In the genomic region with DNA sequence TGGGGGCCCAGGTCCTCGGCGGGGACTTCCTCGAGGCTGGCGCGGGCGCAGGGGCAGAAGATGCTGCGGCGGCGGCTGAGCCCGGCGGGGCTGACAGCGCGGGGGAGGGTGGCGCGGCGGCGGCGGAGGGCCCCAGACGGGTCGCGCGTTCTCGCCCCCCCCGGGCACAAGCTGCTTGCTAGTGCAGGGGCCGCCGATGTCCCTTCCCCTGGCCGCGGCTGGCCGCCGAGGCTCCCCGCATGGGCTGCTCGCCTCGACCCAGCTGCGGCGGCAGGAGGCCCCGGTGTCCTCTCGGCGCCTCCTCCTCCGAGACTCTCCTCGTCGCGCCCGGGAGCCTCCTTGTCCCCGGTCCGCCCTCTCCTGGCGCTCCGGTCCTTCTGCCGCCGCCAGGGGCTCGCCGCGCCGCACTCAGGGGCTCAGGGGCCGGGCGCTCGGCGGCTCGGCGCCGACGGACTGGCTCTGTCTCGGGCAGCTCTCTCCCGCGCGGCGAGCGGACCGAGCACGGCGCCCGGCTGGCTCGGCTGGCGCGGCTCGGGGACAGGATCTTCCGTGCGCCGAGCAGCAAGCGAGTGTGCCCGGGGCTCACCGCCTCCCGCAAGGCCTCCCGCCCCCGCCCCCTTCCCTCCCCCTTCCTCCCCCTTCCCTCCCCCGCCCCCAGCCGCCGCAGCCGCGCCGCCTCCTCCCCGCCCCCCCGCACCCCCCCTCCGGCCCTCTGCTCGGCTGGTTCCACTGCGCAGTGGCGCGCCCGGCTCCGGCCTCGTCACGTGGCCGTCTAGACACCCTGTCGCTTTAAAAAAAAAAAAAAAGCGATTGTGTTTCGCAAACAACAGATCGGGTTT, we compare ENCODE assay signal across 8 cellular contexts. TPM values are rescaled to one million over a fixed set of nuclear protein-coding genes. Genes with fewer than 3 reads are reported as not detected.
A peak's percentile ranks its signal among the peaks of the same experiment; 100 is the strongest.
DNase-seq lines count a peak whose midpoint lies in the region; ATAC-seq and TF ChIP-seq lines count a peak whose summit lies in the region.

No MANE protein-coding gene starts in this region.

- peaks cover 23% of the 10 kb centered on the region for H3K4me1 Mint-ChIP-seq in activated T-helper 17 cell treated with anti-CD3 and anti-CD28 coated beads, Interleukin-2, amount 50 U/mL, for 72 hours
- peaks cover 30 to 55% (median 47%) of the 10 kb centered on the region in 4 donors for H3K4me1 Mint-ChIP-seq in naive thymus-derived CD8-positive, alpha-beta T cell
- H3K4me1 Mint-ChIP-seq in stimulated activated naive CD8-positive, alpha-beta T cell treated with anti-CD3 and anti-CD28 coated beads, Interleukin-15, amount 100 ng/mL, for 72 hours: peaks cover 35% of the 10 kb centered on the region

- DNase-seq in DMS79 (lab: John Stamatoyannopoulos, UW) (peak; percentile 73), KG1 (lab: John Stamatoyannopoulos, UW) (peak; percentile 74), RKO (ENCODE audit: low spot score) (peak; percentile 89), fibroblast of lung (ENCODE audit: low read depth in 2 of 2) (peak; percentile 89 to 91)
- DNase-seq in naive thymus-derived CD8-positive, alpha-beta T cell: peak; percentile 61 to 89 (median 66)
- peak; percentile 79 to 81 for DNase-seq in stimulated activated naive CD8-positive, alpha-beta T cell treated with anti-CD3 and anti-CD28 coated beads, Interleukin-15, amount 100 ng/mL, for 72 hours

- H2AFZ ChIP-seq in fibroblast of lung (ENCODE audit: low read length): no peak overlapping the region

- peaks cover 20% of the 10 kb centered on the region for H3K4me1 ChIP-seq in fibroblast of lung (ENCODE audit: control insufficient read depth, extremely low read depth, insufficient read depth, low read length)

- peak overlapping the region; percentile 94 for H3K27ac ChIP-seq in fibroblast of lung (ENCODE audit: insufficient read depth, low read length)

- H3K27me3 ChIP-seq in fibroblast of lung (ENCODE audit: control insufficient read depth, insufficient read depth, low read length): no peaks in the 10 kb centered on the region

- H3K4me2 ChIP-seq in fibroblast of lung (ENCODE audit: extremely low read depth, insufficient read depth, low read length): peak overlapping the region; percentile 82

- H3K36me3 Mint-ChIP-seq in activated T-helper 17 cell treated with anti-CD3 and anti-CD28 coated beads, Interleukin-2, amount 50 U/mL, for 72 hours (ENCODE audit: low read depth): peaks cover 39% of the 10 kb centered on the region
- peaks cover 0 to 4% (median 2%) of the 10 kb centered on the region in 3 donors for H3K36me3 Mint-ChIP-seq in naive thymus-derived CD8-positive, alpha-beta T cell

- peak overlapping the region; percentile 64 to 96 (median 80) for H3K4me3 ChIP-seq in fibroblast of lung (replicated peaks in 1 of 4; ENCODE audit: control extremely low read depth in 1 of 4, insufficient read depth in 1 of 4, low read depth in 3 of 4, low read length in 4 of 4)

- peak overlapping the region; percentile 99 for H3K4me3 Mint-ChIP-seq in activated T-helper 17 cell treated with anti-CD3 and anti-CD28 coated beads, Interleukin-2, amount 50 U/mL, for 72 hours
- H3K4me3 Mint-ChIP-seq in naive thymus-derived CD8-positive, alpha-beta T cell: peak overlapping the region; percentile 86 to 97 (median 94)
- H3K4me3 Mint-ChIP-seq in stimulated activated naive CD8-positive, alpha-beta T cell treated with anti-CD3 and anti-CD28 coated beads, Interleukin-15, amount 100 ng/mL, for 72 hours: peak overlapping the region; percentile 94 to 99

- H3K27me3 Mint-ChIP-seq in activated T-helper 17 cell treated with anti-CD3 and anti-CD28 coated beads, Interleukin-2, amount 50 U/mL, for 72 hours: no peaks in the 10 kb centered on the region
- peaks cover 0 to 16% (median 5%) of the 10 kb centered on the region in 5 donors for H3K27me3 Mint-ChIP-seq in naive thymus-derived CD8-positive, alpha-beta T cell
- H3K27me3 Mint-ChIP-seq in stimulated activated naive CD8-positive, alpha-beta T cell treated with anti-CD3 and anti-CD28 coated beads, Interleukin-15, amount 100 ng/mL, for 72 hours: peaks cover 8% of the 10 kb centered on the region

- H3K27ac Mint-ChIP-seq in activated T-helper 17 cell treated with anti-CD3 and anti-CD28 coated beads, Interleukin-2, amount 50 U/mL, for 72 hours: peak overlapping the region; percentile 85
- peak overlapping the region; percentile 93 to 98 (median 96) for H3K27ac Mint-ChIP-seq in naive thymus-derived CD8-positive, alpha-beta T cell
- H3K27ac Mint-ChIP-seq in stimulated activated naive CD8-positive, alpha-beta T cell treated with anti-CD3 and anti-CD28 coated beads, Interleukin-15, amount 100 ng/mL, for 72 hours: peak overlapping the region; percentile 94 to 98

- ATAC-seq in GM21619 (IDR thresholded peaks at IDR 0.05; ENCODE audit: unreplicated experiment): peak; percentile 29
- ATAC-seq in activated T-helper 17 cell treated with anti-CD3 and anti-CD28 coated beads, Interleukin-2, amount 50 U/mL, for 72 hours (replicated peaks): peak; percentile 62
- ATAC-seq in naive thymus-derived CD8-positive, alpha-beta T cell: peak; percentile 43 to 44
- peak; percentile 69 for ATAC-seq in stimulated activated naive CD8-positive, alpha-beta T cell treated with anti-CD3 and anti-CD28 coated beads, Interleukin-15, amount 100 ng/mL, for 72 hours

- no peak for TF ChIP-seq CTCF in fibroblast of lung (conservative IDR thresholded peaks at IDR 0.05 in 1 of 2, IDR thresholded peaks at IDR 0.05 in 1 of 2; ENCODE audit: low read depth in 1 of 2, low read length in 2 of 2)

- H4K20me1 ChIP-seq in fibroblast of lung (ENCODE audit: control insufficient read depth, extremely low read depth, insufficient read depth, low read length): no peaks in the 10 kb centered on the region

- H3K9ac ChIP-seq in fibroblast of lung (ENCODE audit: insufficient read depth, low read length): peak overlapping the region; percentile 89

- H3K36me3 ChIP-seq in fibroblast of lung (ENCODE audit: control insufficient read depth, insufficient read depth, low read length): no peaks in the 10 kb centered on the region

- peaks cover 48% of the 10 kb centered on the region for H3K79me2 ChIP-seq in fibroblast of lung (ENCODE audit: control insufficient read depth, insufficient read depth, low read length)

- H3K9me3 Mint-ChIP-seq in activated T-helper 17 cell treated with anti-CD3 and anti-CD28 coated beads, Interleukin-2, amount 50 U/mL, for 72 hours: no peaks in the 10 kb centered on the region
- no peaks in the 10 kb centered on the region for H3K9me3 Mint-ChIP-seq in naive thymus-derived CD8-positive, alpha-beta T cell
- H3K9me3 Mint-ChIP-seq in stimulated activated naive CD8-positive, alpha-beta T cell treated with anti-CD3 and anti-CD28 coated beads, Interleukin-15, amount 100 ng/mL, for 72 hours: no peaks in the 10 kb centered on the region

- H3K9me3 ChIP-seq in fibroblast of lung (ENCODE audit: control insufficient read depth, insufficient read depth, low read depth, low read length): no peaks in the 10 kb centered on the region

- POLR2A ChIA-PET in naive thymus-derived CD8-positive, alpha-beta T cell (lab: Charles Lee): interaction anchor here (0.6 to 5.3 kb wide), 14 partner anchors 7 to 1021 kb away, joined by 3 to 71 read pairs (median 4); a partner anchor contains a TSS

RNA-seq across cellular contexts. Expression of a gene that starts 0.9 kb away (rescaled TPM):
- 10 to 100 TPM; 23.4 to 40.7 TPM for total RNA-seq in activated T-helper 17 cell treated with anti-CD3 and anti-CD28 coated beads, Interleukin-2, amount 50 U/mL, for 72 hours
- total RNA-seq in fibroblast of lung: 16.3 and 23.1 TPM in 2 replicates
- polyA plus RNA-seq in fibroblast of lung: 6.1 and 8.1 TPM in 2 replicates
- 5.0 and 7.1 TPM in 2 replicates for polyA plus RNA-seq in fibroblast of lung (2012)
- polyA minus RNA-seq in fibroblast of lung (ENCODE audit: low replicate concordance): 14.3 and 26.8 TPM in 2 replicates
- total RNA-seq in naive thymus-derived CD8-positive, alpha-beta T cell: 10 to 100 TPM; 30.9 to 32.5 TPM
- 1 to 10 TPM; 2.3 to 4.9 (median 4.8) TPM for polyA plus RNA-seq in naive thymus-derived CD8-positive, alpha-beta T cell

Comparison
In these comparisons a context has a peak if more than half of its experiments do, and no peak if none do; other contexts are left out.
1. Peak in every context shown above with its lines: DNase-seq, ATAC-seq, H3K4me3 ChIP-seq and H3K27ac ChIP-seq.